Comparison of ENCODE assay signal across 28 cellular contexts in genomic region chr17:21464611-21465021, GRCh38.
A peak's percentile ranks its signal among the peaks of the same experiment; 100 is the strongest.
DNase-seq lines count a peak whose midpoint lies in the region; ATAC-seq and TF ChIP-seq lines count a peak whose summit lies in the region.
"Had no signal": no experiment of that assay in that cellular context is flagged by ENCODE, and none has a peak within 500 bp of the region (broad histone marks: within the 10 kb centered on the region; RNA-seq: fewer than 3 reads in every experiment).

No MANE protein-coding gene starts in this region.

- peaks cover 44% of the 10 kb centered on the region for H3K27me3 ChIP-seq in iPS-20b (ENCODE audit: insufficient read depth, low read length)
- H3K27me3 ChIP-seq: adrenal gland, testis, uterus had no signal

- H3K9me3 Mint-ChIP-seq in stimulated activated naive CD8-positive, alpha-beta T cell treated with anti-CD3 and anti-CD28 coated beads, Interleukin-15, amount 100 ng/mL, for 72 hours: no peaks in the 10 kb centered on the region
- no peaks in the 10 kb centered on the region for H3K9me3 Mint-ChIP-seq in nephron progenitor cell
- H3K9me3 Mint-ChIP-seq: activated T-cell treated with anti-CD3 and anti-CD28 coated beads, Interleukin-2, amount 50 U/mL, for 72 hours; immature natural killer cell; naive thymus-derived CD4-positive, alpha-beta T cell had no signal

- DNase-seq in stimulated activated naive CD8-positive, alpha-beta T cell treated with anti-CD3 and anti-CD28 coated beads, Interleukin-15, amount 100 ng/mL, for 72 hours: no peak
- no peak for DNase-seq in stimulated activated naive CD8-positive, alpha-beta T cell treated with anti-CD3 and anti-CD28 coated beads, Interleukin-15, Interleukin-2, amounts not matched to agents 100 U/mL and 50 U/mL, for 24 hours
- DNase-seq in nephron progenitor cell (no peak), coronary artery (ENCODE audit: low spot score) (no peak), COLO668 (lab: John Stamatoyannopoulos, UW; ENCODE audit: unreplicated experiment) (no peak)
- DNase-seq: 8988T; activated CD4-positive, alpha-beta T cell treated with anti-CD3 and anti-CD28 coated beads, Interleukin-2, amount 50 U/mL, for 1 hour; activated CD8-positive, alpha-beta memory T cell treated with anti-CD3 and anti-CD28 coated beads, Interleukin-2, amount 10 ng/mL, durations not matched to agents 7 days and 5 days; activated naive CD4-positive, alpha-beta T cell treated with Interleukin-2 at 50 U/mL for 16 hours; activated T-cell treated with anti-CD3 and anti-CD28 coated beads, Interleukin-2, amount 50 U/mL, for 72 hours; CD4-positive, CD25-positive, alpha-beta regulatory T cell; effector CD4-positive, alpha-beta T cell; EL; erythroblast; immature natural killer cell; KBM-7; naive thymus-derived CD4-positive, alpha-beta T cell; NCI-H1417; NCI-H345; stimulated activated naive CD4-positive, alpha-beta T cell; SW 1271; testis; uterus had no signal

- no peak for ATAC-seq in stimulated activated naive CD8-positive, alpha-beta T cell treated with anti-CD3 and anti-CD28 coated beads, Interleukin-15, amount 100 ng/mL, for 72 hours
- ATAC-seq in stimulated activated naive CD8-positive, alpha-beta T cell treated with anti-CD3 and anti-CD28 coated beads, Interleukin-15, Interleukin-2, amounts not matched to agents 100 U/mL and 50 U/mL, for 24 hours: no peak
- no peak for ATAC-seq in HG02610 (IDR thresholded peaks at IDR 0.05; ENCODE audit: unreplicated experiment)
- ATAC-seq in GM18867 (IDR thresholded peaks at IDR 0.05; ENCODE audit: unreplicated experiment): no peak
- ATAC-seq: activated CD8-positive, alpha-beta memory T cell treated with anti-CD3 and anti-CD28 coated beads, Interleukin-2, amount 10 ng/mL, durations not matched to agents 7 days and 5 days; activated T-cell treated with anti-CD3 and anti-CD28 coated beads, Interleukin-2, amount 50 U/mL, for 72 hours; naive thymus-derived CD4-positive, alpha-beta T cell had no signal

- H3K4me1 Mint-ChIP-seq in stimulated activated naive CD8-positive, alpha-beta T cell treated with anti-CD3 and anti-CD28 coated beads, Interleukin-15, amount 100 ng/mL, for 72 hours: peaks cover 22% of the 10 kb centered on the region
- peaks cover 28% of the 10 kb centered on the region for H3K4me1 Mint-ChIP-seq in nephron progenitor cell

- no peak for TF ChIP-seq CTCF in nephron progenitor cell (IDR thresholded peaks at IDR 0.05)
- no peak for TF ChIP-seq CTCF in coronary artery (IDR thresholded peaks at IDR 0.05)

- H3K27ac ChIP-seq in iPS-20b (ENCODE audit: low read length) (no peak overlapping the region), coronary artery (no peak overlapping the region)
- H3K27ac ChIP-seq: adrenal gland, testis, uterus had no signal

- no peak overlapping the region for H3K4me3 Mint-ChIP-seq in stimulated activated naive CD8-positive, alpha-beta T cell treated with anti-CD3 and anti-CD28 coated beads, Interleukin-15, amount 100 ng/mL, for 72 hours
- H3K4me3 Mint-ChIP-seq in nephron progenitor cell: peak overlapping the region; percentile 75
- H3K4me3 Mint-ChIP-seq: activated CD8-positive, alpha-beta memory T cell treated with anti-CD3 and anti-CD28 coated beads, Interleukin-2, amount 10 ng/mL, durations not matched to agents 7 days and 5 days; CD4-positive, CD25-positive, alpha-beta regulatory T cell had no signal

- peaks cover 2% of the 10 kb centered on the region; the same call in 1 of the 2 replicates for H3K4me1 ChIP-seq in iPS-20b (ENCODE audit: insufficient read depth, low read length)
- H3K4me1 ChIP-seq: adrenal gland, uterus had no signal

- H3K27ac Mint-ChIP-seq in stimulated activated naive CD8-positive, alpha-beta T cell treated with anti-CD3 and anti-CD28 coated beads, Interleukin-15, amount 100 ng/mL, for 72 hours: peak overlapping the region; percentile 12 to 48
- H3K27ac Mint-ChIP-seq in nephron progenitor cell: peak overlapping the region; percentile 22
- H3K27ac Mint-ChIP-seq: activated CD8-positive, alpha-beta memory T cell treated with anti-CD3 and anti-CD28 coated beads, Interleukin-2, amount 10 ng/mL, durations not matched to agents 7 days and 5 days; activated T-cell treated with anti-CD3 and anti-CD28 coated beads, Interleukin-2, amount 50 U/mL, for 72 hours; brain; CD4-positive, CD25-positive, alpha-beta regulatory T cell had no signal

- peaks cover 19% of the 10 kb centered on the region for H3K27me3 Mint-ChIP-seq in stimulated activated naive CD8-positive, alpha-beta T cell treated with anti-CD3 and anti-CD28 coated beads, Interleukin-15, amount 100 ng/mL, for 72 hours
- H3K27me3 Mint-ChIP-seq in nephron progenitor cell (ENCODE audit: low read depth, poor library complexity): peaks cover 76% of the 10 kb centered on the region

- no peaks in the 10 kb centered on the region for H3K36me3 Mint-ChIP-seq in nephron progenitor cell (ENCODE audit: low read depth)
- H3K36me3 Mint-ChIP-seq: activated CD8-positive, alpha-beta memory T cell treated with anti-CD3 and anti-CD28 coated beads, Interleukin-2, amount 10 ng/mL, durations not matched to agents 7 days and 5 days; brain; CD4-positive, CD25-positive, alpha-beta regulatory T cell; immature natural killer cell; naive thymus-derived CD4-positive, alpha-beta T cell had no signal

- no peak overlapping the region for H3K9ac ChIP-seq in iPS-20b (ENCODE audit: low read depth, low read length)

- H3K36me3 ChIP-seq in iPS-20b (ENCODE audit: insufficient read depth, low read depth, low read length): no peaks in the 10 kb centered on the region
- H3K36me3 ChIP-seq: adrenal gland, uterus had no signal

- H3K9me3 ChIP-seq in iPS-20b (ENCODE audit: insufficient read depth, low read depth, low read length): no peaks in the 10 kb centered on the region
- H3K9me3 ChIP-seq: adrenal gland, testis, uterus had no signal

- H3K4me3 ChIP-seq in iPS-20b (ENCODE audit: low read length): peak overlapping the region; percentile 63; the same call in 1 of the 2 replicates
- no peak overlapping the region for H3K4me3 ChIP-seq in coronary artery
